In the genomic region with DNA sequence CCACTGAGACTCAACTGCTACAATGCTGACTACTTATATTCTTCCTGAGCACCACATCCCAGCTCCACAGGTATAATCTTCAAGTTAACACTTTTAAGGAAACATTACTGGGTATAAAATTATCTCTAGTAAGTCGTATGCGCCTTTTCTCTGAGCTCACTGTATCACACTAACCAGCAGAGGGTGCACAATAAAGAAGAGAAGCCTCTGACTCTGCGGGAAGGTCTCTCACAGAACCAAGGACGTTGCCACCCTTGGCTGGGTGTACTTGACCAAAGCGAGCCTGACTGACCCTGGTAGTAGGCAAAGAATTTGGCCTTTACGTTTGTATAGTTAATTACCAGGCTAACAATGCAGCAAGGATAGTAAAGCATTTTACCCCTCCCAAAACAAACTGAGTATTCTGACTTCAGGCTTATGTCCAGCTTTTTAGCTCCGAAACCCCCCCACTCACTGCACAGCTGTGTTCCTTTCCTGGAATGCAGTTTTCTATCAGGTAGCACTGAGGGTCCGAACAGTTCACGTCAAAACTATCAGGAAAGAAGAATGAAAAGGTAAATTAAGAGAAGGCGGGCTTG, we compare ENCODE assay signal across 2 cellular contexts.
TF ChIP-seq lines count a peak whose summit lies in the region.

Gene BTBD18, minus strand, starts transcription at position 144 of the 578 bp plus-strand sequence. CDS start 631 bp downstream, outside the sequence.

TF ChIP-seq in GM23338, 12 proteins besides CTCF, POLR2A, EP300 and RAD21:
- TF ChIP-seq REST (IDR thresholded peaks at IDR 0.05; ENCODE audit: unreplicated experiment) = no peak

TF ChIP-seq in endothelial cell of umbilical vein, 7 proteins besides CTCF, POLR2A, EP300 and RAD21:
- TF ChIP-seq JUN (IDR thresholded peaks at IDR 0.05; ENCODE audit: borderline replicate concordance, insufficient read depth, insufficient read length, low read depth) (no peak), EZH2 (IDR thresholded peaks at IDR 0.05; ENCODE audit: borderline replicate concordance, low read depth, low read length, severe bottlenecking) (no peak)
